11 cellular contexts compared by ENCODE assay signal in the genomic region with DNA sequence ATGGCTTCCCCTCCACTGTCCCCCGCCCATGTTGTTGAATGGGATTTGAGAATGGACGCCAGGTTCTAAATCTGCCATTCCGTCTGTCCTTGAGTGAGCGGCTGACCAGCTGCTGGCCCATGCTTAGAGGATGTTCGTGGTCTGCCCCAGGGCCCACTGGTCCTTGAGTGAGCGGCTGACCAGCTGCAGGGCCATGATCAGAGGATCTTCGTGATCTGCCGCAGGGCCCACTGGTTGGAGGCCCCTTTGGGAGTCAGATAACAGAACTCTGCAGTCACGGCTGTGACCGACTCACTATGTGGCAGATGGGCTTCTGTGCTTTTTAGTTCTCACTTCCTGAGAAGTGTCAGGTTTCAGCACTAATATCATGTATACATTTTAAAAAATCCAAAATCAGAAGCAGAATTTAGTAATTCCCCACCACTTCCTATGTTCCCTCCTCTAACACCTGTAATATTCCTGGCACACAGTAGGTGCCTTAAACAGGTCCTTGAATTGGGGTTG. TPM values are rescaled to one million over a fixed set of nuclear protein-coding genes. Genes with fewer than 3 reads are reported as not detected.
DNase-seq lines count a peak whose midpoint lies in the region; ATAC-seq and TF ChIP-seq lines count a peak whose summit lies in the region.
"Had no signal": no experiment of that assay in that cellular context is flagged by ENCODE, and none has a peak within 500 bp of the region (broad histone marks: within the 10 kb centered on the region; RNA-seq: fewer than 3 reads in every experiment).

No MANE protein-coding gene starts in this region.

- peaks cover 4% of the 10 kb centered on the region for H3K36me3 ChIP-seq in A673 (ENCODE audit: insufficient read depth, low read length, poor library complexity, severe bottlenecking)

- peaks cover 22% of the 10 kb centered on the region for H3K4me1 ChIP-seq in A673 (ENCODE audit: insufficient read depth, low read length, poor library complexity, severe bottlenecking)
- H3K4me1 ChIP-seq in right cardiac atrium (ENCODE audit: control insufficient read depth, insufficient read depth, low read length), result peaks cover 24% of the 10 kb centered on the region

- no TSS peak for BruUV-seq in A673 (replicated peaks; lab: Mats Ljungman, UMichigan)

- H3K9me3 ChIP-seq in A673 (ENCODE audit: low read depth, low read length, poor library complexity, severe bottlenecking) (no peaks in the 10 kb centered on the region), right cardiac atrium (ENCODE audit: control insufficient read depth, low read length) (no peaks in the 10 kb centered on the region)

- CTCF ChIA-PET in A673 (lab: Charles Lee), result no interaction called here

- TF ChIP-seq CTCF in A673 (conservative IDR thresholded peaks at IDR 0.05; ENCODE audit: low read depth, low read length), result no peak

- POLR2A ChIA-PET in A673 (lab: Charles Lee; ENCODE audit: low non-redundant PET), result no interaction called here

- ATAC-seq in right cardiac atrium (peak in 1 of 2 donors; percentile 4), HG03280 (IDR thresholded peaks at IDR 0.05; ENCODE audit: unreplicated experiment) (no peak)

- WGBS in right cardiac atrium, result 64% methylated on average over 10 of the region's 10 CpGs

- no peak overlapping the region for H3K4me3 ChIP-seq in A673 (ENCODE audit: low read depth, low read length, poor library complexity, severe bottlenecking)
- H3K4me3 ChIP-seq in right cardiac atrium (ENCODE audit: low read length), result no peak overlapping the region

- H3K27me3 ChIP-seq in A673 (replicated peaks; ENCODE audit: insufficient read depth, low read depth, low read length, poor library complexity), result no peaks in the 10 kb centered on the region
- no peaks in the 10 kb centered on the region for H3K27me3 ChIP-seq in right cardiac atrium (ENCODE audit: control insufficient read depth, insufficient read depth)

- peak overlapping the region; percentile 62 for H3K27ac ChIP-seq in A673 (ENCODE audit: low read depth, low read length, poor library complexity, severe bottlenecking)
- peak overlapping the region; percentile 16 for H3K27ac ChIP-seq in right cardiac atrium (ENCODE audit: low read length)

- DNase-seq in A673 (ENCODE audit: low spot score), result peak; percentile 50
- peak; percentile 66 for DNase-seq in LHCN-M2 (ENCODE audit: low read depth)
- peak; percentile 27 for DNase-seq in amniotic epithelial cell (ENCODE audit: low read depth)
- DNase-seq in right cardiac atrium, result peak in 1 of 3 donors; percentile 32
- DNase-seq in activated T-cell treated with anti-CD3 and anti-CD28 coated beads, Interleukin-2, amount 50 U/mL, for 1 hour, result no peak
- no peak for DNase-seq in SK-N-DZ (ENCODE audit: low spot score)
- no peak for DNase-seq in GM19240 (ENCODE audit: insufficient read length, low spot score)
- DNase-seq: activated CD4-positive, alpha-beta memory T cell treated with anti-CD3 and anti-CD28 coated beads, Interleukin-2, amount 10 ng/mL, durations not matched to agents 7 days and 5 days; NCI-H2029; SHP77 had no signal

- intact Hi-C loops in A673 (cut with micrococcal nuclease; ENCODE audit: unreplicated experiment) (no loop called here), right cardiac atrium (cut with DNase I) (loop anchor here in 1 of 4 donors (10.0 kb wide), 1 partner anchor 55 kb away; a partner anchor contains a TSS)

RNA-seq across cellular contexts. Expression of a gene that starts 54.1 kb away (rescaled TPM):
- total RNA-seq in A673 (2021) (63.6 and 63.8 TPM in 2 replicates), LHCN-M2 (2014; rRNA removed) (18.5 and 21.0 TPM in 2 replicates), right cardiac atrium (100 to 1,000 TPM in 1 of 4 donors, 10 to 100 TPM in 3; 72.1 to 105 (median 79.1) TPM)
- polyA plus RNA-seq in LHCN-M2 (2012), result 19.6 TPM
- polyA plus RNA-seq in right cardiac atrium, result 30.4 TPM
- 13.9 and 17.8 TPM in 2 replicates for polyA plus RNA-seq in SK-N-DZ (2014; cell fraction: cytosol; rRNA removed)
- polyA plus RNA-seq in SK-N-DZ (2014; cell fraction: nucleus; rRNA removed), result 12.3 and 33.7 TPM in 2 replicates

Comparison
In these comparisons a context has a peak if more than half of its experiments do, and no peak if none do; other contexts are left out.
1. DNase-seq: peak in A673 (single experiment), LHCN-M2 (single experiment) and amniotic epithelial cell (single experiment); none in activated T-cell treated with anti-CD3 and anti-CD28 coated beads, Interleukin-2, amount 50 U/mL, for 1 hour (single experiment), SK-N-DZ (single experiment) and GM19240 (single experiment).